17 cellular contexts compared by ENCODE assay signal in the genomic region with DNA sequence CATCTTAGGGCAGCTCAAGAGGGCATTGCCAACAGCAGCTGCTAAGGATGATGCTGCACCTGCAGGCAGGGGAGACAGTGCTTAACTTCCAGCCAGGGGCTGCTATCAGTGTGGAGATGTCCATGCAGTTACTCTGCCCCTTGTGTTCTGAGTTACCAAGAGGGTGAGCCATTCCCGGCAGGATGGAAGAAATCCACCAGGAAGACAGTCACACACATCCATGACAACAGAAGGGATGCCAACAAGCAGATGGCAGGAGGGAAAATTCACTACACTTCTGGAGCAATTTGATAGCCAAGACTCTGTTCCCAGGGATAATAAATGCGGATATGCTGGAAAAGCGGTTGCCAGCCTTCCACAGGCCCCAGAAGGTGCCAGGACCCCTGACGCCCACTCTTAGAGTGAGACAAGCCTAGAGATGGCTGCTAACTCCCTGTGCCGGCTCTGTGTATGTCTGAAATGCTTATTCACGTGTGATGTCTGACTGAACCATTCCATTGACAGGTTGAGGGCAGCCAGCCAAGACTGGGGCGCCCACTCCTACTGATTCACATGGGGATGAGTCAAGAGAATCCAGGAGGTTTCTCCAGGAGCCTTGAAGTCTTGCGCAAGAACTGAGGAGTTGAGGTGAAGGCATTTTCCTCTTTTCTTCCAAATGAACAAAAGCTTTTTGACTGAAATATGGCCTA. TPM values are rescaled to one million over a fixed set of nuclear protein-coding genes. Genes with fewer than 3 reads are reported as not detected.
DNase-seq lines count a peak whose midpoint lies in the region; ATAC-seq, FAIRE-seq and TF ChIP-seq lines count a peak whose summit lies in the region.
"Had no signal": no experiment of that assay in that cellular context is flagged by ENCODE, and none has a peak within 500 bp of the region (broad histone marks: within the 10 kb centered on the region; RNA-seq: fewer than 3 reads in every experiment).

No MANE protein-coding gene starts in this region.

- H3K27me3 Mint-ChIP-seq in T-helper 17 cell, result peaks cover 14% of the 10 kb centered on the region

- no peaks in the 10 kb centered on the region for H4K20me1 ChIP-seq in HepG2 (ENCODE audit: insufficient read depth, low read length)

- H3K4me3 ChIP-seq in HepG2 (replicated peaks in 1 of 3; ENCODE audit: insufficient read depth in 1 of 3, low read depth in 2 of 3, low read length in 3 of 3), result no peak overlapping the region
- no peak overlapping the region for H3K4me3 ChIP-seq in right lobe of liver
- no peak overlapping the region for H3K4me3 ChIP-seq in fibroblast of villous mesenchyme (ENCODE audit: low read depth, low read length)
- H3K4me3 ChIP-seq: SJSA1, uterus had no signal

- FAIRE-seq in HepG2 (lab: Jason Lieb, UNC) (no peak), urothelium cell line (lab: Jason Lieb, UNC) (no peak)

- intact Hi-C loops in HepG2 (cut with micrococcal nuclease; ENCODE audit: unreplicated experiment), result no loop called here
- intact Hi-C loops in right lobe of liver (cut with DNase I), result no loop called here

- H3K4me2 ChIP-seq in HepG2 (ENCODE audit: low read depth, low read length), result no peak overlapping the region

- H2AFZ ChIP-seq in HepG2 (ENCODE audit: low read length), result no peak overlapping the region

- TF ChIP-seq CTCF in HepG2 (CRISPR knock-in tag; IDR thresholded peaks at IDR 0.05), result no peak
- TF ChIP-seq CTCF in right lobe of liver (IDR thresholded peaks at IDR 0.05), result no peak
- no peak for TF ChIP-seq CTCF in fibroblast of villous mesenchyme (IDR thresholded peaks at IDR 0.05; ENCODE audit: insufficient read depth, low read depth, low read length)

- CTCF ChIA-PET in HepG2 (lab: Yijun Ruan, JAX; ENCODE audit: low intra/inter-chr PET ratio, low total read pairs), result no interaction called here

- ATAC-seq in HepG2 (no peak), right lobe of liver (no peak), T-helper 17 cell (no peak)

- in situ Hi-C loops in HepG2 (cut with HindIII; ENCODE audit: extremely low pct_ligation_motif_present, low pct_unique_long_range_greater_than_20kb), result no loop called here

- H3K9me3 ChIP-seq in HepG2 (ENCODE audit: low read length) (no peaks in the 10 kb centered on the region), right lobe of liver (no peaks in the 10 kb centered on the region), T-helper 17 cell (ENCODE audit: control insufficient read depth, low read length, poor library complexity, severe bottlenecking) (no peaks in the 10 kb centered on the region)
- H3K9me3 ChIP-seq: SJSA1, uterus had no signal

- DNase-seq in HepG2 (ENCODE audit: low spot score) (no peak), right lobe of liver (no peak), T-helper 17 cell (no peak), fibroblast of villous mesenchyme (ENCODE audit: low read depth) (peak; percentile 3), urothelium cell line (ENCODE audit: low spot score) (peak; percentile 75), AG20443 (ENCODE audit: low spot score) (no peak)
- no peak for DNase-seq in stimulated activated CD4-positive, alpha-beta T cell treated with anti-CD3 and anti-CD28 coated beads, Interleukin-15, amount 100 ng/mL, for 24 hours
- DNase-seq in effector CD8-positive, alpha-beta T cell (lab: John Stamatoyannopoulos, UW), result no peak
- DNase-seq: activated CD4-positive, CD25-positive, alpha-beta regulatory T cell; cerebellar nuclear complex; foreskin melanocyte; left cardiac atrium; NCI-H69; uterus had no signal

- H3K27me3 ChIP-seq in HepG2 (ENCODE audit: control insufficient read depth in 1 of 2, insufficient read depth in 2 of 2, low read length in 2 of 2) (peaks cover 0 to 2% of the 10 kb centered on the region in 2 experiments; a peak in 1 of 5 replicates), right lobe of liver (no peaks in the 10 kb centered on the region)
- H3K27me3 ChIP-seq: SJSA1, uterus had no signal

- H3K4me1 ChIP-seq in HepG2 (ENCODE audit: insufficient read depth, low read length), result no peaks in the 10 kb centered on the region
- no peaks in the 10 kb centered on the region for H3K4me1 ChIP-seq in right lobe of liver
- H3K4me1 ChIP-seq: SJSA1, uterus had no signal

- H3K36me3 ChIP-seq in HepG2 (replicated peaks in 1 of 2; ENCODE audit: control insufficient read depth in 1 of 2, insufficient read depth in 2 of 2, low read length in 2 of 2) (no peaks in the 10 kb centered on the region), right lobe of liver (no peaks in the 10 kb centered on the region)
- H3K36me3 ChIP-seq: SJSA1, uterus had no signal

- H3K79me2 ChIP-seq in HepG2 (ENCODE audit: insufficient read depth, low read length), result no peaks in the 10 kb centered on the region

- no peak overlapping the region for H3K27ac ChIP-seq in HepG2 (ENCODE audit: extremely low read length, insufficient read depth, low read length)
- no peak overlapping the region for H3K27ac ChIP-seq in right lobe of liver
- H3K27ac ChIP-seq: SJSA1, uterus had no signal

- 32% methylated on average over 8 of the region's 8 CpGs for WGBS in HepG2 (ENCODE audit: low lambda C conversion rate)
- 89% methylated on average over 5 of the region's 8 CpGs for WGBS in right lobe of liver (ENCODE audit: insufficient coverage, low coverage, low lambda C conversion rate, missing lambda C conversion rate)

- H3K4me3 Mint-ChIP-seq in T-helper 17 cell, result peak overlapping the region; percentile 49
- H3K4me3 Mint-ChIP-seq: nephron had no signal

- H3K27ac Mint-ChIP-seq in T-helper 17 cell, result no peak overlapping the region
- H3K27ac Mint-ChIP-seq: nephron had no signal

- TF ChIP-seq RAD21 in HepG2 (CRISPR knock-in tag; IDR thresholded peaks at IDR 0.05), result no peak

- TF ChIP-seq EP300 in HepG2 (IDR thresholded peaks at IDR 0.05; ENCODE audit: low read depth in 2 of 2, low read length in 2 of 2) (no peak), HepG2 (CRISPR knock-in tag; IDR thresholded peaks at IDR 0.05; ENCODE audit: borderline replicate concordance) (no peak)

- no peaks in the 10 kb centered on the region for H3K36me3 Mint-ChIP-seq in T-helper 17 cell (ENCODE audit: low read depth)

- no peak overlapping the region for H3K9ac ChIP-seq in HepG2 (ENCODE audit: insufficient read depth, low read depth, low read length)

- BruUV-seq in HepG2 (replicated peaks; lab: Mats Ljungman, UMichigan), result no TSS peak

- TF ChIP-seq POLR2A in HepG2 (IDR thresholded peaks at IDR 0.05; ENCODE audit: insufficient read depth in 1 of 2, low read depth in 2 of 2, low read length in 2 of 2) (no peak), right lobe of liver (IDR thresholded peaks at IDR 0.05) (no peak)

- POLR2A ChIA-PET in HepG2 (lab: Yijun Ruan, JAX), result no interaction called here

- H3K4me1 Mint-ChIP-seq in T-helper 17 cell, result no peaks in the 10 kb centered on the region
- H3K4me1 Mint-ChIP-seq: nephron had no signal

TF ChIP-seq in HepG2, 621 proteins besides CTCF, POLR2A, EP300 and RAD21:
- TF ChIP-seq, protein P1, sequence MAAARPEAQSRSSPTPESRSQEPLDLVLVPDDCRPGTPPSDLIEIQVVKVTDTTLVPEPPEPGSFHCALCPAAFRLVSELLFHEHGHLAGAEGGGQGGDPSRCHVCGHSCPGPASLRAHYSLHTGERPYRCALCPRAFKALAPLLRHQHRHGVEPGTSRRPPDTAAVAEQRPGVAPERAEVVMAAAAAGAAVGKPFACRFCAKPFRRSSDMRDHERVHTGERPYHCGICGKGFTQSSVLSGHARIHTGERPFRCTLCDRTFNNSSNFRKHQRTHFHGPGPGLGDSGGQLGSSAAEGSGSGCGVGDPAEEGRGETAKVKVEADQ (CRISPR knock-in tag; IDR thresholded peaks at IDR 0.05; ENCODE audit: borderline replicate concordance), result no peak
- TF ChIP-seq CEBPB (IDR thresholded peaks at IDR 0.05; ENCODE audit: borderline replicate concordance, low read depth, low read length), result peak; percentile 78
TF ChIP-seq in HepG2: peak in this region for 1.

RNA-seq across cellular contexts. Expression of a gene that starts 24.5 kb away (rescaled TPM):
- total RNA-seq in HepG2 (2016; rRNA removed; fragmentation: Illumina TruSeq; extraction: Trizol) (not detected in 2 replicates), right lobe of liver (not detected), T-helper 17 cell (1 to 10 TPM in 1 of 2 donors, under 1 TPM in 1; 0.30 to 1.5 TPM), fibroblast of villous mesenchyme (under 0.01 TPM in 1 of 2 replicates, not detected in the other)
- not detected in 2 replicates for total RNA-seq in HepG2 (2016; cell fraction: cytosol; rRNA removed; fragmentation: Illumina TruSeq; extraction: Trizol; ENCODE audit: low read depth)
- not detected in 2 replicates for total RNA-seq in HepG2 (2016; cell fraction: insoluble cytoplasmic fraction; rRNA removed; fragmentation: Illumina TruSeq; extraction: Trizol)
- not detected in 2 replicates for total RNA-seq in HepG2 (2016; cell fraction: membrane; rRNA removed; fragmentation: Illumina TruSeq; extraction: Trizol)
- not detected in 2 replicates for total RNA-seq in HepG2 (2016; cell fraction: nucleus; rRNA removed; fragmentation: Illumina TruSeq; extraction: Trizol)
- polyA plus RNA-seq in HepG2 (2011; rRNA removed), result not detected in 2 replicates
- polyA plus RNA-seq in HepG2 (2011; cell fraction: cytosol; rRNA removed), result not detected in 2 replicates
- polyA plus RNA-seq in HepG2 (2011; cell fraction: nucleus; rRNA removed), result not detected in 2 replicates
- polyA plus RNA-seq in HepG2 (2012), result not detected in 2 replicates
- not detected in 2 replicates for polyA plus RNA-seq in HepG2 (2016; cell fraction: cytosol; fragmentation: Illumina TruSeq; extraction: Trizol; ENCODE audit: low read depth)
- not detected in 2 replicates for polyA plus RNA-seq in HepG2 (2016; cell fraction: insoluble cytoplasmic fraction; fragmentation: Illumina TruSeq; extraction: Trizol; ENCODE audit: low read depth)
- not detected in 2 replicates for polyA plus RNA-seq in HepG2 (2016; cell fraction: membrane; fragmentation: Illumina TruSeq; extraction: Trizol; ENCODE audit: low read depth)
- not detected in 2 replicates for polyA plus RNA-seq in HepG2 (2016; cell fraction: nucleus; fragmentation: Illumina TruSeq; extraction: Trizol; ENCODE audit: insufficient read depth, low read depth)
- polyA minus RNA-seq in HepG2 (2011; rRNA and poly(A)+ RNA removed; ENCODE audit: low replicate concordance), result not detected in 2 replicates
- not detected in 2 replicates for polyA minus RNA-seq in HepG2 (2011; cell fraction: cytosol; rRNA and poly(A)+ RNA removed)
- polyA minus RNA-seq in HepG2 (2011; cell fraction: nucleus; rRNA and poly(A)+ RNA removed), result not detected in 2 replicates
- total RNA-seq: SJSA1 had no signal
- polyA plus RNA-seq: AG04450 had no signal

Comparison
In these comparisons a context has a peak if more than half of its experiments do, and no peak if none do; other contexts are left out.
1. DNase-seq: peak in fibroblast of villous mesenchyme (single experiment) and urothelium cell line (single experiment); none in HepG2 (single experiment), right lobe of liver (0 of 3), T-helper 17 cell (0 of 3), stimulated activated CD4-positive, alpha-beta T cell treated with anti-CD3 and anti-CD28 coated beads, Interleukin-15, amount 100 ng/mL, for 24 hours (single experiment), AG20443 (single experiment) and effector CD8-positive, alpha-beta T cell (single experiment).